24 cellular contexts compared by ENCODE assay signal in genomic region chr10:47336387-47337134, GRCh38. TPM values are rescaled to one million over a fixed set of nuclear protein-coding genes. Genes with fewer than 3 reads are reported as not detected.
A peak's percentile ranks its signal among the peaks of the same experiment; 100 is the strongest.
DNase-seq lines count a peak whose midpoint lies in the region; ATAC-seq and TF ChIP-seq lines count a peak whose summit lies in the region.
"Had no signal": no experiment of that assay in that cellular context is flagged by ENCODE, and none has a peak within 500 bp of the region (broad histone marks: within the 10 kb centered on the region; RNA-seq: fewer than 3 reads in every experiment).

No MANE protein-coding gene starts in this region.

- no peak for TF ChIP-seq POLR2A in ovary (IDR thresholded peaks at IDR 0.05)

- no peaks in the 10 kb centered on the region for H3K4me1 Mint-ChIP-seq in T-helper 2 cell treated with Interferon-gamma antibody and Interleukin-4, amounts not matched to agents 5 μg/mL and 100 μg/mL, for 36 hours (ENCODE audit: low read depth)
- no peaks in the 10 kb centered on the region for H3K4me1 Mint-ChIP-seq in activated naive CD8-positive, alpha-beta T cell treated with anti-CD3 and anti-CD28 coated beads, Interleukin-2, amount 50 U/mL, for 24 hours
- H3K4me1 Mint-ChIP-seq: activated CD4-positive, alpha-beta T cell treated with anti-CD3 and anti-CD28 coated beads, Interleukin-2, amount 10 ng/mL, durations not matched to agents 24 days and 14 days; endodermal cell had no signal

- no peaks in the 10 kb centered on the region for H3K9me3 Mint-ChIP-seq in T-helper 2 cell treated with Interferon-gamma antibody and Interleukin-4, amounts not matched to agents 5 μg/mL and 100 μg/mL, for 36 hours
- no peaks in the 10 kb centered on the region for H3K9me3 Mint-ChIP-seq in activated naive CD8-positive, alpha-beta T cell treated with anti-CD3 and anti-CD28 coated beads, Interleukin-2, amount 50 U/mL, for 24 hours
- H3K9me3 Mint-ChIP-seq: activated CD4-positive, alpha-beta T cell treated with anti-CD3 and anti-CD28 coated beads, Interleukin-2, amount 10 ng/mL, durations not matched to agents 24 days and 14 days; endodermal cell; stimulated activated naive B cell treated with anti-CD40 and anti-IgM and Interleukin-4, amounts not matched to agents 10 μg/mL and 1 μg/mL and 100 μg/mL, for 72 hours had no signal

- H3K27me3 ChIP-seq in ovary: no peaks in the 10 kb centered on the region
- H3K27me3 ChIP-seq: BLaER1, right lobe of liver, tibial artery had no signal

- no peak overlapping the region for H3K4me3 Mint-ChIP-seq in T-helper 2 cell treated with Interferon-gamma antibody and Interleukin-4, amounts not matched to agents 5 μg/mL and 100 μg/mL, for 36 hours
- no peak overlapping the region for H3K4me3 Mint-ChIP-seq in activated naive CD8-positive, alpha-beta T cell treated with anti-CD3 and anti-CD28 coated beads, Interleukin-2, amount 50 U/mL, for 24 hours
- H3K4me3 Mint-ChIP-seq: activated CD4-positive, alpha-beta T cell treated with anti-CD3 and anti-CD28 coated beads, Interleukin-2, amount 10 ng/mL, durations not matched to agents 24 days and 14 days; endodermal cell; stimulated activated naive B cell treated with anti-CD40 and anti-IgM and Interleukin-4, amounts not matched to agents 10 μg/mL and 1 μg/mL and 100 μg/mL, for 72 hours had no signal

- 77 to 81% (median 79%) methylated on average over 15 of the region's 15 CpGs for WGBS in ovary, 3 donors

- no peaks in the 10 kb centered on the region for H3K9me3 ChIP-seq in ovary
- H3K9me3 ChIP-seq: BLaER1, HAP-1, heart right ventricle, right lobe of liver, tibial artery had no signal

- intact Hi-C loops in ovary (cut with DNase I): no loop called here

- peaks cover 35% of the 10 kb centered on the region for H3K27me3 Mint-ChIP-seq in T-helper 2 cell treated with Interferon-gamma antibody and Interleukin-4, amounts not matched to agents 5 μg/mL and 100 μg/mL, for 36 hours (ENCODE audit: low read depth)
- peaks cover 13% of the 10 kb centered on the region for H3K27me3 Mint-ChIP-seq in activated naive CD8-positive, alpha-beta T cell treated with anti-CD3 and anti-CD28 coated beads, Interleukin-2, amount 50 U/mL, for 24 hours

- DNase-seq in T-helper 2 cell treated with Interferon-gamma antibody and Interleukin-4, amounts not matched to agents 5 μg/mL and 100 μg/mL, for 36 hours (ENCODE audit: low spot score): no peak
- DNase-seq in T-helper 2 cell (no peak), astrocyte of the hippocampus (ENCODE audit: low read depth, low spot score) (peak; percentile 23), inferior parietal cortex (ENCODE audit: extremely low spot score) (peak; percentile 44), ovary (no peak), NCI-H1694 treated with DMSO at 0.1 percent for 48 hours (lab: John Stamatoyannopoulos, UW) (no peak)
- DNase-seq in activated naive CD8-positive, alpha-beta T cell treated with anti-CD3 and anti-CD28 coated beads, Interleukin-2, amount 50 U/mL, for 24 hours: no peak
- DNase-seq: activated CD4-positive, alpha-beta T cell treated with anti-CD3 and anti-CD28 coated beads, Interleukin-2, amount 10 ng/mL, durations not matched to agents 24 days and 14 days; amniotic stem cell; cerebellar nuclear complex; endodermal cell; heart right ventricle; NCI-H1930; right lobe of liver; stimulated activated naive B cell treated with anti-CD40 and anti-IgM and Interleukin-4, amounts not matched to agents 10 μg/mL and 1 μg/mL and 100 μg/mL, for 72 hours had no signal

- no peak for ATAC-seq in activated naive CD8-positive, alpha-beta T cell treated with anti-CD3 and anti-CD28 coated beads, Interleukin-2, amount 50 U/mL, for 24 hours
- no peak for ATAC-seq in HG03095 (IDR thresholded peaks at IDR 0.05; ENCODE audit: unreplicated experiment)
- ATAC-seq: heart right ventricle; stimulated activated naive B cell treated with anti-CD40 and anti-IgM and Interleukin-4, amounts not matched to agents 10 μg/mL and 1 μg/mL and 100 μg/mL, for 72 hours had no signal

- H3K27ac ChIP-seq in ovary: no peak overlapping the region
- H3K27ac ChIP-seq: 22Rv1, BLaER1, heart right ventricle, right lobe of liver, RWPE1 had no signal

- H3K4me3 ChIP-seq in ovary: no peak overlapping the region
- H3K4me3 ChIP-seq: BLaER1, HAP-1, heart right ventricle, right lobe of liver, tibial artery had no signal

- no peaks in the 10 kb centered on the region for H3K36me3 ChIP-seq in ovary
- H3K36me3 ChIP-seq: BLaER1, HAP-1, heart right ventricle, right lobe of liver, tibial artery had no signal

- no peak for TF ChIP-seq EP300 in ovary (IDR thresholded peaks at IDR 0.05)

- H3K27ac Mint-ChIP-seq in T-helper 2 cell treated with Interferon-gamma antibody and Interleukin-4, amounts not matched to agents 5 μg/mL and 100 μg/mL, for 36 hours: peak overlapping the region; percentile 28
- H3K27ac Mint-ChIP-seq in activated naive CD8-positive, alpha-beta T cell treated with anti-CD3 and anti-CD28 coated beads, Interleukin-2, amount 50 U/mL, for 24 hours: no peak overlapping the region
- H3K27ac Mint-ChIP-seq: activated CD4-positive, alpha-beta T cell treated with anti-CD3 and anti-CD28 coated beads, Interleukin-2, amount 10 ng/mL, durations not matched to agents 24 days and 14 days; endodermal cell; stimulated activated naive B cell treated with anti-CD40 and anti-IgM and Interleukin-4, amounts not matched to agents 10 μg/mL and 1 μg/mL and 100 μg/mL, for 72 hours had no signal

- H3K36me3 Mint-ChIP-seq in T-helper 2 cell treated with Interferon-gamma antibody and Interleukin-4, amounts not matched to agents 5 μg/mL and 100 μg/mL, for 36 hours (ENCODE audit: low read depth): no peaks in the 10 kb centered on the region
- no peaks in the 10 kb centered on the region for H3K36me3 Mint-ChIP-seq in activated naive CD8-positive, alpha-beta T cell treated with anti-CD3 and anti-CD28 coated beads, Interleukin-2, amount 50 U/mL, for 24 hours (ENCODE audit: low read depth)
- H3K36me3 Mint-ChIP-seq: stimulated activated naive B cell treated with anti-CD40 and anti-IgM and Interleukin-4, amounts not matched to agents 10 μg/mL and 1 μg/mL and 100 μg/mL, for 72 hours had no signal

- no peak for TF ChIP-seq CTCF in ovary (IDR thresholded peaks at IDR 0.05)

- H3K4me1 ChIP-seq in ovary (ENCODE audit: insufficient read depth): no peaks in the 10 kb centered on the region
- H3K4me1 ChIP-seq: HAP-1, heart right ventricle, right lobe of liver had no signal

RNA-seq across cellular contexts. Expression of gene RBP3, which starts 11.6 kb away (rescaled TPM):
- total RNA-seq in ovary: not detected
- not detected for polyA plus RNA-seq in ovary
- total RNA-seq: activated CD4-positive, alpha-beta T cell treated with anti-CD3 and anti-CD28 coated beads, Interleukin-2, amount 10 ng/mL, durations not matched to agents 24 days and 14 days; endodermal cell; heart right ventricle; lung microvascular endothelial cell; NCI-H460; osteocyte; right lobe of liver had no signal
- polyA plus RNA-seq: heart right ventricle had no signal

RNA-seq across cellular contexts. Expression of gene GDF2, which starts 14.3 kb away (rescaled TPM):
- total RNA-seq in ovary: not detected
- polyA plus RNA-seq in ovary: not detected
- total RNA-seq: activated CD4-positive, alpha-beta T cell treated with anti-CD3 and anti-CD28 coated beads, Interleukin-2, amount 10 ng/mL, durations not matched to agents 24 days and 14 days; endodermal cell; heart right ventricle; lung microvascular endothelial cell; NCI-H460; osteocyte had no signal
- polyA plus RNA-seq: heart right ventricle had no signal

RNA-seq across cellular contexts. Expression of gene GDF10, which starts 36.6 kb away (rescaled TPM):
- total RNA-seq in ovary: under 1 TPM in 4 of 7 donors, not detected in 3; 0.40 to 0.80 (median 0.53) TPM
- 1 to 10 TPM in 1 of 2 donors, under 1 TPM in 1; 0.12 to 1.2 TPM for polyA plus RNA-seq in ovary
- total RNA-seq: endodermal cell, NCI-H460, osteocyte, right lobe of liver had no signal

RNA-seq across cellular contexts. Expression of gene ZNF488, which starts 47.5 kb away (rescaled TPM):
- total RNA-seq in ovary: under 1 TPM; 0.15 to 0.57 (median 0.20) TPM
- under 1 TPM; 0.34 to 0.42 TPM for polyA plus RNA-seq in ovary
- total RNA-seq: activated CD4-positive, alpha-beta T cell treated with anti-CD3 and anti-CD28 coated beads, Interleukin-2, amount 10 ng/mL, durations not matched to agents 24 days and 14 days; NCI-H460; right lobe of liver had no signal

Comparison
In these comparisons a context has a peak if more than half of its experiments do, and no peak if none do; other contexts are left out.
1. DNase-seq: peak in astrocyte of the hippocampus (single experiment) and inferior parietal cortex (single experiment); none in T-helper 2 cell treated with Interferon-gamma antibody and Interleukin-4, amounts not matched to agents 5 μg/mL and 100 μg/mL, for 36 hours (single experiment), T-helper 2 cell (0 of 5), activated naive CD8-positive, alpha-beta T cell treated with anti-CD3 and anti-CD28 coated beads, Interleukin-2, amount 50 U/mL, for 24 hours (single experiment), ovary (0 of 5) and NCI-H1694 treated with DMSO at 0.1 percent for 48 hours (single experiment).